Comparison of ENCODE assay signal across 23 cellular contexts in the genomic region with DNA sequence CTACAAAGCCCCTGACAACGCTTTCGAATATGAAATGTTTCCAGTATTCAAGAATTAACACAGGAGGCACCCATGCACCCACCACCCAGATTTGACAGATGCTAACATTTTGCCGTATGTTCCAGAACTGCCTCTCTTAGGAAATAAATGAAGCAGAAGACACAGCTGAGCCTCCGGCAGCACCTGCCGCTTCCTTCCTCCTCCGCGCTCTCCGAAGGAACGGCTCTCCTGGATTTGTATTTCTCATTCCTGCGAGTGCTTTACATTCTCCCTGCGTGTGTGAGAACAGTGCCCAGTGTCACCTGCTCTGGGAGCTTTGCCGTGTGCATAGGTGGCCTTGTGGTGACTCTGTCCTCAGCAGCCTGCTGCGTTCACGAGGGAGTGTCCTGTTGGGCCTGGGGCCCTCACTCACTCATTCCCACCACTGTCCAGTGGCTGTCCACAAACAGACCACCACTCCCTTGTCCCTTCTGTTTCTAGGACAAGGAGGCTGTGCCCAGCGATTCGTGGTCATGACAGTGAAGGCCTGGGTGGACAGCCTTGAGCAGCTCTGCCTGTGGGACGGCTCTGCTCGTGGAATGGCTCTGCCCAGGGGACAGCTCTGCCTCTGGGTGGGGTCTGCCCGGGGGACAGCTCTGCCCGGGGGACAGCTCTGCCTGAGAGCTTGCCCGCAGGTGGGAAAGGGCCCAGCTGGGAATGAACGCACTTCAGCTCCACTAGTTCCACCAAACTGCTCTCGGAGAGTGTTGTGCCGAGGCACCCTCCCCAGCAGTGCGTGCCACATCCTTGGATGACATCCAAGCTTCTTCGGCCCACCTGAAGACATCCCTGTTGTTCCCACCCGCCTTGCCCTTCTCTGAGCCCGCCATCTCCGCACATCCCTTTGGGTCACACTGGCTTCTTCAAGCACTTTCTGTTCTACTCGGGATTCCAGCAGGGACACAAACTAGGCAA.
"Had no signal": no experiment of that assay in that cellular context is flagged by ENCODE, and none has a peak within 500 bp of the region (broad histone marks: within the 10 kb centered on the region; RNA-seq: fewer than 3 reads in every experiment).

No MANE protein-coding gene starts in this region.

- H3K9me3 Mint-ChIP-seq: activated CD4-positive, alpha-beta memory T cell treated with anti-CD3 and anti-CD28 coated beads, Interleukin-2, amount 10 ng/mL, durations not matched to agents 7 days and 5 days had no signal

- H3K4me1 Mint-ChIP-seq: activated CD4-positive, alpha-beta memory T cell treated with anti-CD3 and anti-CD28 coated beads, Interleukin-2, amount 10 ng/mL, durations not matched to agents 7 days and 5 days; activated CD4-positive, alpha-beta T cell treated with anti-CD3 and anti-CD28 coated beads for 36 hours; activated naive CD4-positive, alpha-beta T cell treated with anti-CD3 and anti-CD28 coated beads, Interleukin-2, amount 50 U/mL, for 24 hours; immature natural killer cell; neural crest cell; stimulated activated effector memory CD8-positive, alpha-beta T cell treated with anti-CD3 and anti-CD28 coated beads, Interleukin-12 subunit alpha, Interleukin-12 subunit beta, amount 100 ng/mL, for 72 hours had no signal

- H3K4me3 Mint-ChIP-seq: activated CD4-positive, alpha-beta memory T cell treated with anti-CD3 and anti-CD28 coated beads, Interleukin-2, amount 10 ng/mL, durations not matched to agents 7 days and 5 days; activated CD4-positive, alpha-beta T cell treated with anti-CD3 and anti-CD28 coated beads for 36 hours; activated naive CD4-positive, alpha-beta T cell treated with anti-CD3 and anti-CD28 coated beads, Interleukin-2, amount 50 U/mL, for 24 hours; immature natural killer cell; neural crest cell; stimulated activated effector memory CD8-positive, alpha-beta T cell treated with anti-CD3 and anti-CD28 coated beads, Interleukin-12 subunit alpha, Interleukin-12 subunit beta, amount 100 ng/mL, for 72 hours had no signal

- H3K36me3 ChIP-seq: ascending aorta, breast epithelium, gastrocnemius medialis, heart right ventricle, stomach, WERI-Rb-1 had no signal

- H3K4me3 ChIP-seq: ascending aorta, breast epithelium, gastrocnemius medialis, heart right ventricle, smooth muscle cell, stomach had no signal

- H3K36me3 Mint-ChIP-seq: activated naive CD4-positive, alpha-beta T cell treated with anti-CD3 and anti-CD28 coated beads, Interleukin-2, amount 50 U/mL, for 24 hours; stimulated activated effector memory CD8-positive, alpha-beta T cell treated with anti-CD3 and anti-CD28 coated beads, Interleukin-12 subunit alpha, Interleukin-12 subunit beta, amount 100 ng/mL, for 72 hours had no signal

- DNase-seq: activated CD4-positive, alpha-beta memory T cell treated with anti-CD3 and anti-CD28 coated beads, Interleukin-2, amount 10 ng/mL, durations not matched to agents 7 days and 5 days; activated CD4-positive, alpha-beta T cell treated with anti-CD3 and anti-CD28 coated beads for 36 hours; activated gamma-delta T cell; cerebellar nuclear complex; cortex of kidney; gastrocnemius medialis; heart right ventricle; immature natural killer cell; kidney glomerular epithelial cell; left ventricle myocardium superior; stimulated activated CD4-positive, alpha-beta T cell treated with anti-CD3 and anti-CD28 coated beads, Interleukin-4, amount 100 ng/mL, for 24 hours; stomach; SW 1271; T-helper 2 cell; WERI-Rb-1 had no signal

- H3K27ac ChIP-seq: ascending aorta, breast epithelium, gastrocnemius medialis, heart right ventricle, stomach, WERI-Rb-1 had no signal

- H3K27me3 ChIP-seq: ascending aorta had no signal

- H3K4me1 ChIP-seq: ascending aorta, breast epithelium, heart right ventricle, stomach had no signal

- H3K4me2 ChIP-seq: smooth muscle cell had no signal

- H3K27ac Mint-ChIP-seq: activated CD4-positive, alpha-beta memory T cell treated with anti-CD3 and anti-CD28 coated beads, Interleukin-2, amount 10 ng/mL, durations not matched to agents 7 days and 5 days; activated CD4-positive, alpha-beta T cell treated with anti-CD3 and anti-CD28 coated beads for 36 hours; activated naive CD4-positive, alpha-beta T cell treated with anti-CD3 and anti-CD28 coated beads, Interleukin-2, amount 50 U/mL, for 24 hours; immature natural killer cell; stimulated activated effector memory CD8-positive, alpha-beta T cell treated with anti-CD3 and anti-CD28 coated beads, Interleukin-12 subunit alpha, Interleukin-12 subunit beta, amount 100 ng/mL, for 72 hours had no signal

- ATAC-seq: activated CD4-positive, alpha-beta T cell treated with anti-CD3 and anti-CD28 coated beads for 36 hours; esophagus mucosa; gastrocnemius medialis; heart right ventricle; left ventricle myocardium superior; sciatic nerve; stimulated activated effector memory CD8-positive, alpha-beta T cell treated with anti-CD3 and anti-CD28 coated beads, Interleukin-12 subunit alpha, Interleukin-12 subunit beta, amount 100 ng/mL, for 72 hours had no signal
